Comparison of ENCODE assay signal across 10 cellular contexts in the genomic region with DNA sequence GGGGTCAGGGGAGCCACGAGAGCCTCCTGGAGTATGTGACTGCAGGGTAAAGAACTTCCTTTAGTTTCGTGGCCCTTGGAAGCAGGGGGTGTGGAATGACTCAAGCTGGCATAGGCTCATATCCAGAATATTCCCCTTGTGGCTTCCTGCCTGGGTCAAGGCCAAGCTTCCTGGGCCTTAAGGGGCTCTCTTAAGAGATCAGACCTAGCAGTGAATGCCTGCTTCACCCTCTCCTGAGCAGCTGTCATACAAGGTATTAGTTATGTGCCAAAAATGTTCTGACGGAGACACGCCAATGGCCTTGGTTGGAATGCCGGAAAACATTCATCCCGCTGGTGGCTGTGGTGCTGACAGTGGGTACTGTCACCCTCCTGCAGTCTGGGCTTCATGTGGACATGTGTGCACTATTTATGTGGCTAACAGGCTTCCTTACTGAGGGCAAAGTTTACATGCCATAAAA.
DNase-seq lines count a peak whose midpoint lies in the region; ATAC-seq, FAIRE-seq and TF ChIP-seq lines count a peak whose summit lies in the region.
"Had no signal": no experiment of that assay in that cellular context is flagged by ENCODE, and none has a peak within 500 bp of the region (broad histone marks: within the 10 kb centered on the region; RNA-seq: fewer than 3 reads in every experiment).

No MANE protein-coding gene starts in this region.

- H4K20me1 ChIP-seq in smooth muscle cell (ENCODE audit: low read depth), result no peaks in the 10 kb centered on the region
- no peaks in the 10 kb centered on the region for H4K20me1 ChIP-seq in HepG2 (ENCODE audit: insufficient read depth, low read length)

- H3K36me3 ChIP-seq in smooth muscle cell (ENCODE audit: low read depth), result no peaks in the 10 kb centered on the region
- H3K36me3 ChIP-seq in HepG2 (replicated peaks in 1 of 2; ENCODE audit: control insufficient read depth in 1 of 2, insufficient read depth in 2 of 2, low read length in 2 of 2), result no peaks in the 10 kb centered on the region

- TF ChIP-seq EP300 in HepG2 (IDR thresholded peaks at IDR 0.05; ENCODE audit: low read depth in 2 of 2, low read length in 2 of 2) (no peak), HepG2 (CRISPR knock-in tag; IDR thresholded peaks at IDR 0.05; ENCODE audit: borderline replicate concordance) (no peak)

- peaks cover 32% of the 10 kb centered on the region for H3K4me1 ChIP-seq in foreskin keratinocyte
- H3K4me1 ChIP-seq in smooth muscle cell (ENCODE audit: low read depth), result peaks cover 4% of the 10 kb centered on the region
- peaks cover 38% of the 10 kb centered on the region for H3K4me1 ChIP-seq in HepG2 (ENCODE audit: insufficient read depth, low read length)

- H3K9ac ChIP-seq in smooth muscle cell (ENCODE audit: low read depth) (no peak overlapping the region), HepG2 (ENCODE audit: insufficient read depth, low read depth, low read length) (no peak overlapping the region)

- FAIRE-seq in HepG2 (lab: Jason Lieb, UNC), result no peak

- intact Hi-C loops in HepG2 (cut with micrococcal nuclease; ENCODE audit: unreplicated experiment), result no loop called here

- DNase-seq in G401 (ENCODE audit: low spot score) (peak; percentile 23), T1000 (lab: John Stamatoyannopoulos, UW) (peak; percentile 73), foreskin keratinocyte (peak; percentile 22 to 65), smooth muscle cell (lab: John Stamatoyannopoulos, UW; ENCODE audit: unreplicated experiment) (no peak), HepG2 (ENCODE audit: low spot score) (no peak), NCI-H345 treated with DMSO at 0.1 percent for 48 hours (lab: John Stamatoyannopoulos, UW; ENCODE audit: unreplicated experiment) (no peak), C1 segment of cervical spinal cord (lab: John Stamatoyannopoulos, UW) (no peak)
- DNase-seq: GF-D8, NCI-H146 had no signal

- H3K4me2 ChIP-seq in smooth muscle cell, result peak overlapping the region; percentile 47
- no peak overlapping the region for H3K4me2 ChIP-seq in HepG2 (ENCODE audit: low read depth, low read length)

- H2AFZ ChIP-seq in smooth muscle cell (ENCODE audit: low read depth) (no peak overlapping the region), HepG2 (ENCODE audit: low read length) (no peak overlapping the region)

- H3K27me3 ChIP-seq in foreskin keratinocyte, result peaks cover 4% of the 10 kb centered on the region
- no peaks in the 10 kb centered on the region for H3K27me3 ChIP-seq in smooth muscle cell (ENCODE audit: low read depth)
- H3K27me3 ChIP-seq in HepG2 (ENCODE audit: control insufficient read depth in 1 of 2, insufficient read depth in 2 of 2, low read length in 2 of 2), result no peaks in the 10 kb centered on the region

- TF ChIP-seq CTCF in foreskin keratinocyte (conservative IDR thresholded peaks at IDR 0.05) (no peak), smooth muscle cell (IDR thresholded peaks at IDR 0.05; ENCODE audit: borderline replicate concordance, insufficient read depth, poor library complexity, severe bottlenecking) (no peak), HepG2 (CRISPR knock-in tag; IDR thresholded peaks at IDR 0.05) (no peak)

- H3F3A ChIP-seq in smooth muscle cell (ENCODE audit: low read depth), result peaks cover 11% of the 10 kb centered on the region

- ATAC-seq in foreskin keratinocyte, result peak; percentile 13
- ATAC-seq in HepG2, result no peak
- ATAC-seq in GM21723 (IDR thresholded peaks at IDR 0.05; ENCODE audit: unreplicated experiment), result no peak

- no peaks in the 10 kb centered on the region for H3K79me2 ChIP-seq in smooth muscle cell (ENCODE audit: low read depth)
- no peaks in the 10 kb centered on the region for H3K79me2 ChIP-seq in HepG2 (ENCODE audit: insufficient read depth, low read length)

- TF ChIP-seq POLR2A in HepG2 (IDR thresholded peaks at IDR 0.05; ENCODE audit: insufficient read depth in 1 of 2, low read depth in 2 of 2, low read length in 2 of 2), result no peak

- POLR2A ChIA-PET in HepG2 (lab: Yijun Ruan, JAX), result no interaction called here

- no peak for TF ChIP-seq RAD21 in HepG2 (CRISPR knock-in tag; IDR thresholded peaks at IDR 0.05)

- H3K27ac ChIP-seq in foreskin keratinocyte (no peak overlapping the region), smooth muscle cell (ENCODE audit: low read depth) (peak overlapping the region; percentile 63), HepG2 (ENCODE audit: extremely low read length, insufficient read depth, low read length) (no peak overlapping the region)

- H3K4me3 ChIP-seq in smooth muscle cell (no peak overlapping the region), HepG2 (replicated peaks in 1 of 3; ENCODE audit: insufficient read depth in 1 of 3, low read depth in 2 of 3, low read length in 3 of 3) (no peak overlapping the region)

- CTCF ChIA-PET in HepG2 (lab: Yijun Ruan, JAX; ENCODE audit: low intra/inter-chr PET ratio, low total read pairs), result no interaction called here

- no TSS peak for BruUV-seq in HepG2 (replicated peaks; lab: Mats Ljungman, UMichigan)

- no peaks in the 10 kb centered on the region for H3K9me3 ChIP-seq in smooth muscle cell (replicated peaks; ENCODE audit: low read depth)
- H3K9me3 ChIP-seq in HepG2 (ENCODE audit: low read length), result no peaks in the 10 kb centered on the region

- WGBS in smooth muscle cell (ENCODE audit: low lambda C conversion rate), result 51% methylated on average over 6 of the region's 6 CpGs
- 86% methylated on average over 3 of the region's 6 CpGs for WGBS in HepG2 (ENCODE audit: low lambda C conversion rate)

- in situ Hi-C loops in G401 (cut with HindIII; ENCODE audit: low sequenced_read_pairs), result no loop called here
- in situ Hi-C loops in HepG2 (cut with HindIII; ENCODE audit: extremely low pct_ligation_motif_present, low pct_unique_long_range_greater_than_20kb), result no loop called here

TF ChIP-seq in HepG2, 621 proteins besides CTCF, POLR2A, EP300 and RAD21:
- TF ChIP-seq KLF13 (CRISPR knock-in tag; IDR thresholded peaks at IDR 0.05), result no peak

Comparison
In these comparisons a context has a peak if more than half of its experiments do, and no peak if none do; other contexts are left out.
1. DNase-seq: peak in G401 (single experiment), T1000 (single experiment) and foreskin keratinocyte (2 of 2); none in smooth muscle cell (single experiment), HepG2 (single experiment), NCI-H345 treated with DMSO at 0.1 percent for 48 hours (single experiment) and C1 segment of cervical spinal cord (0 of 14).